In genomic region chr1:157407917-157408525, GRCh38 we compare ENCODE assay signal across 1 cellular context.
TF ChIP-seq lines count a peak whose summit lies in the region.

No MANE protein-coding gene starts in this region.

TF ChIP-seq in K562, 482 proteins besides CTCF, POLR2A, EP300 and RAD21 (continued from another document):
- peak; percentile 91 for TF ChIP-seq MGA (IDR thresholded peaks at IDR 0.05)
- peak; percentile 70; the same call in 1 of the 2 replicates for TF ChIP-seq ZNF592 (IDR thresholded peaks at IDR 0.05)
- TF ChIP-seq ZNF146 (CRISPR knock-in tag; IDR thresholded peaks at IDR 0.05; ENCODE audit: unreplicated experiment): no peak
- peak; percentile 50 for TF ChIP-seq MAFG (tag; conservative IDR thresholded peaks at IDR 0.05)
- TF ChIP-seq ZNF717 (CRISPR knock-in tag; IDR thresholded peaks at IDR 0.05): no peak
- TF ChIP-seq ETS2 (tag; IDR thresholded peaks at IDR 0.05; ENCODE audit: borderline replicate concordance, poor library complexity, severe bottlenecking): no peak
- no peak for TF ChIP-seq ZNF134 (CRISPR knock-in tag; conservative IDR thresholded peaks at IDR 0.05)
- no peak for TF ChIP-seq MEF2A (IDR thresholded peaks at IDR 0.05; ENCODE audit: control insufficient read depth, low read depth, low read length)
- TF ChIP-seq POU5F1 (IDR thresholded peaks at IDR 0.05; ENCODE audit: borderline replicate concordance, low read depth, low read length, partially characterized antibody): no peak
- 0 out of 2 replicates have a peak, but pooled peaks have one; percentile 16 for TF ChIP-seq ZNF239 (CRISPR knock-in tag; IDR thresholded peaks at IDR 0.05)
- TF ChIP-seq NONO (IDR thresholded peaks at IDR 0.05; ENCODE audit: low read depth in 2 of 2, low read length in 1 of 2): no peak
- TF ChIP-seq TCF7L2 (IDR thresholded peaks at IDR 0.05; ENCODE audit: low read depth, low read length): no peak
- no peak for TF ChIP-seq PTRF (tag; IDR thresholded peaks at IDR 0.05)
- no peak for TF ChIP-seq AFF1 (IDR thresholded peaks at IDR 0.05; ENCODE audit: low read depth in 1 of 2, partially characterized antibody in 2 of 2)
- no peak for TF ChIP-seq ZNF584 (CRISPR knock-in tag; IDR thresholded peaks at IDR 0.05; ENCODE audit: low read depth)
- TF ChIP-seq HNRNPUL1 (IDR thresholded peaks at IDR 0.05; ENCODE audit: low read length): no peak
- TF ChIP-seq FOS (IDR thresholded peaks at IDR 0.05; ENCODE audit: extremely low read depth, insufficient read length): no peak
